13 cellular contexts compared by ENCODE assay signal in genomic region chr3:195180490-195181106, GRCh38.
DNase-seq lines count a peak whose midpoint lies in the region; ATAC-seq, FAIRE-seq and TF ChIP-seq lines count a peak whose summit lies in the region.
"Had no signal": no experiment of that assay in that cellular context is flagged by ENCODE, and none has a peak within 500 bp of the region (broad histone marks: within the 10 kb centered on the region; RNA-seq: fewer than 3 reads in every experiment).

No MANE protein-coding gene starts in this region.

- H3K9me3 ChIP-seq in HUES64 (ENCODE audit: insufficient read depth, low read depth, low read length) (no peaks in the 10 kb centered on the region), K562 (replicated peaks; ENCODE audit: control insufficient read depth, insufficient read depth, low read depth, low read length) (no peaks in the 10 kb centered on the region), skeletal muscle tissue (ENCODE audit: control insufficient read depth in 3 of 3, low read length in 3 of 3) (no peaks in the 10 kb centered on the region)
- H3K9me3 ChIP-seq: esophagus muscularis mucosa had no signal

- no peak for TF ChIP-seq POLR2A in K562 (conservative IDR thresholded peaks at IDR 0.05)

- FAIRE-seq in K562 (lab: Jason Lieb, UNC), result no peak
- FAIRE-seq: urothelium cell line had no signal

- no peak for TF ChIP-seq RAD21 in K562 (CRISPR knock-in tag; conservative IDR thresholded peaks at IDR 0.05 in 1 of 2, IDR thresholded peaks at IDR 0.05 in 1 of 2)

- H3K27me3 Mint-ChIP-seq in activated CD4-positive, alpha-beta memory T cell treated with anti-CD3 and anti-CD28 coated beads, Interleukin-2, amount 10 ng/mL, durations not matched to agents 7 days and 5 days, result no peaks in the 10 kb centered on the region
- H3K27me3 Mint-ChIP-seq: CD4-positive, alpha-beta T cell had no signal

- no peak for TF ChIP-seq CTCF in K562 (IDR thresholded peaks at IDR 0.05 in 2 of 3, conservative IDR thresholded peaks at IDR 0.05 in 1 of 3; ENCODE audit: insufficient read depth in 2 of 3, low read depth in 1 of 3, low read length in 3 of 3)

- intact Hi-C loops in K562 (cut with micrococcal nuclease), result loop anchor here (10.0 kb wide), 1 partner anchor 66 kb away; no protein-coding TSS in a partner anchor

- no peak overlapping the region for H3K4me3 Mint-ChIP-seq in activated CD4-positive, alpha-beta memory T cell treated with anti-CD3 and anti-CD28 coated beads, Interleukin-2, amount 10 ng/mL, durations not matched to agents 7 days and 5 days
- H3K4me3 Mint-ChIP-seq: CD4-positive, alpha-beta T cell had no signal

- no peaks in the 10 kb centered on the region for H3K9me3 Mint-ChIP-seq in activated CD4-positive, alpha-beta memory T cell treated with anti-CD3 and anti-CD28 coated beads, Interleukin-2, amount 10 ng/mL, durations not matched to agents 7 days and 5 days
- H3K9me3 Mint-ChIP-seq: activated naive CD4-positive, alpha-beta T cell treated with anti-CD3 and anti-CD28 coated beads, Interleukin-2, amount 50 U/mL, for 72 hours; CD4-positive, alpha-beta T cell had no signal

- H3K36me3 Mint-ChIP-seq in activated CD4-positive, alpha-beta memory T cell treated with anti-CD3 and anti-CD28 coated beads, Interleukin-2, amount 10 ng/mL, durations not matched to agents 7 days and 5 days (ENCODE audit: low read depth), result no peaks in the 10 kb centered on the region

- no peak overlapping the region for H3K4me3 ChIP-seq in HUES64 (ENCODE audit: low read length)
- no peak overlapping the region for H3K4me3 ChIP-seq in K562
- H3K4me3 ChIP-seq in skeletal muscle tissue (ENCODE audit: low read length in 3 of 3), result no peak overlapping the region
- H3K4me3 ChIP-seq: esophagus muscularis mucosa had no signal

- H3K9ac ChIP-seq in HUES64 (ENCODE audit: low read depth, low read length) (peak overlapping the region; percentile 28; the same call in 1 of the 2 replicates), K562 (ENCODE audit: insufficient read depth in 1 of 2, low read depth in 2 of 2, low read length in 2 of 2) (peak overlapping the region; percentile 55 to 75; a peak in 3 of 4 replicates), skeletal muscle tissue (ENCODE audit: low read depth in 1 of 3, low read length in 3 of 3) (no peak overlapping the region)

- peak overlapping the region; percentile 76; the same call in 1 of the 2 replicates for H2AFZ ChIP-seq in K562 (ENCODE audit: low read depth, low read length)

- POLR2A ChIA-PET in K562 (lab: Yijun Ruan, JAX), result interaction anchor here (0.7 to 2.4 kb wide), 5 partner anchors 7 to 1178 kb away, joined by 3 to 8 read pairs (median 3); no protein-coding TSS in a partner anchor
- POLR2A ChIA-PET in activated CD4-positive, alpha-beta memory T cell treated with anti-CD3 and anti-CD28 coated beads, Interleukin-2, amount 10 ng/mL, durations not matched to agents 7 days and 5 days (lab: Charles Lee), result no interaction called here

- CTCF ChIA-PET in K562 (lab: Yijun Ruan, JAX; ENCODE audit: low intra/inter-chr PET ratio), result no interaction called here
- CTCF ChIA-PET in activated CD4-positive, alpha-beta memory T cell treated with anti-CD3 and anti-CD28 coated beads, Interleukin-2, amount 10 ng/mL, durations not matched to agents 7 days and 5 days (lab: Charles Lee), result no interaction called here

- in situ Hi-C loops in K562 (cut with MboI), result no loop called here

- peak; percentile 7; the same call in 1 of the 3 replicates for ATAC-seq in K562
- ATAC-seq in left lobe of liver, result peak; percentile 59
- no peak for ATAC-seq in HG03280 (IDR thresholded peaks at IDR 0.05; ENCODE audit: unreplicated experiment)
- ATAC-seq: activated naive CD4-positive, alpha-beta T cell treated with anti-CD3 and anti-CD28 coated beads, Interleukin-2, amount 50 U/mL, for 72 hours had no signal

- H3K4me2 ChIP-seq in K562 (ENCODE audit: insufficient read depth, low read length), result peak overlapping the region; percentile 10

- H3K27ac Mint-ChIP-seq in activated CD4-positive, alpha-beta memory T cell treated with anti-CD3 and anti-CD28 coated beads, Interleukin-2, amount 10 ng/mL, durations not matched to agents 7 days and 5 days, result no peak overlapping the region
- H3K27ac Mint-ChIP-seq: activated naive CD4-positive, alpha-beta T cell treated with anti-CD3 and anti-CD28 coated beads, Interleukin-2, amount 50 U/mL, for 72 hours; CD4-positive, alpha-beta T cell had no signal

- no peaks in the 10 kb centered on the region for H3K27me3 ChIP-seq in HUES64 (ENCODE audit: insufficient read depth, low read length)
- H3K27me3 ChIP-seq in K562 (ENCODE audit: control insufficient read depth in 2 of 2, insufficient read depth in 2 of 2, low read length in 2 of 2), result no peaks in the 10 kb centered on the region
- no peaks in the 10 kb centered on the region for H3K27me3 ChIP-seq in skeletal muscle tissue (ENCODE audit: control insufficient read depth in 3 of 3, insufficient read depth in 3 of 3, low read length in 3 of 3)
- H3K27me3 ChIP-seq: esophagus muscularis mucosa had no signal

- H3K9me1 ChIP-seq in K562 (ENCODE audit: control insufficient read depth, insufficient read depth, low read length), result peaks cover 4% of the 10 kb centered on the region

- peaks cover 36% of the 10 kb centered on the region for H3K4me1 ChIP-seq in HUES64 (ENCODE audit: insufficient read depth, low read length)
- H3K4me1 ChIP-seq in K562 (replicated peaks in 1 of 2; ENCODE audit: control insufficient read depth in 2 of 2, insufficient read depth in 2 of 2, low read length in 2 of 2), result peaks cover 47 to 79% of the 10 kb centered on the region in 2 experiments
- peaks cover 23 to 36% (median 33%) of the 10 kb centered on the region in 3 donors for H3K4me1 ChIP-seq in skeletal muscle tissue (ENCODE audit: control insufficient read depth in 3 of 3, insufficient read depth in 3 of 3, low read length in 3 of 3)

- no peak for TF ChIP-seq EP300 in K562 (IDR thresholded peaks at IDR 0.05; ENCODE audit: low read length)

- H3K27ac ChIP-seq in HUES64 (ENCODE audit: low read depth, low read length) (peak overlapping the region; percentile 40), K562 (ENCODE audit: extremely low read depth, low read depth, low read length) (peak overlapping the region; percentile 72), skeletal muscle tissue (ENCODE audit: low read depth, low read length) (peak overlapping the region; percentile 64)

- peaks cover 51% of the 10 kb centered on the region; the same call in 2 of the 3 replicates for H3K79me2 ChIP-seq in K562 (ENCODE audit: control insufficient read depth, insufficient read depth, low read length)

- peaks cover 37% of the 10 kb centered on the region for H3K4me1 Mint-ChIP-seq in activated CD4-positive, alpha-beta memory T cell treated with anti-CD3 and anti-CD28 coated beads, Interleukin-2, amount 10 ng/mL, durations not matched to agents 7 days and 5 days

- no TSS peak for BruUV-seq in K562 (replicated peaks; lab: Mats Ljungman, UMichigan)

- H4K20me1 ChIP-seq in K562 (replicated peaks; ENCODE audit: control insufficient read depth, insufficient read depth, low read length), result no peaks in the 10 kb centered on the region

- H3K36me3 ChIP-seq in HUES64 (ENCODE audit: insufficient read depth, low read length) (0 out of 2 replicates have a peak, but pooled peaks cover under 1% of the 10 kb centered on the region), K562 (ENCODE audit: control insufficient read depth, insufficient read depth, low read length) (no peaks in the 10 kb centered on the region; the same call in 2 of the 3 replicates), skeletal muscle tissue (ENCODE audit: control insufficient read depth in 3 of 3, insufficient read depth in 3 of 3, low read length in 3 of 3) (no peaks in the 10 kb centered on the region)

- DNase-seq in K562 (ENCODE audit: extremely low read depth in 1 of 4, low spot score in 3 of 4) (no peak), left lobe of liver (ENCODE audit: low spot score) (no peak), activated gamma-delta T cell treated with Interleukin-2 at 50 U/mL for 16 hours (no peak)
- DNase-seq in activated CD4-positive, alpha-beta memory T cell treated with anti-CD3 and anti-CD28 coated beads, Interleukin-2, amount 10 ng/mL, durations not matched to agents 7 days and 5 days, result no peak
- DNase-seq: CD4-positive, alpha-beta T cell; NCI-H446 treated with DMSO at 0.1 percent for 48 hours; stimulated activated CD4-positive, alpha-beta T cell treated with anti-CD3 and anti-CD28 coated beads, Interleukin-4, amount 100 ng/mL, for 1 hour had no signal

- 91% methylated on average over 17 of the region's 17 CpGs for WGBS in HUES64
- WGBS in K562 (ENCODE audit: insufficient coverage, low coverage, missing lambda C conversion rate), result 60% methylated on average over 17 of the region's 17 CpGs

TF ChIP-seq in K562, 482 proteins besides CTCF, POLR2A, EP300 and RAD21 (continues in another document):
- TF ChIP-seq CGGBP1 (CRISPR knock-in tag; IDR thresholded peaks at IDR 0.05), result no peak
- no peak for TF ChIP-seq PURB (CRISPR knock-in tag; IDR thresholded peaks at IDR 0.05; ENCODE audit: low read depth)
- TF ChIP-seq RBBP5 (IDR thresholded peaks at IDR 0.05; ENCODE audit: borderline replicate concordance, insufficient read depth, low read length, poor library complexity, severe bottlenecking), result peak; percentile 41
- TF ChIP-seq SRSF3 (IDR thresholded peaks at IDR 0.05; ENCODE audit: insufficient read depth, low read length), result no peak
- TF ChIP-seq ZNF212 (CRISPR knock-in tag; IDR thresholded peaks at IDR 0.05), result no peak
- no peak for TF ChIP-seq NCOA1 (IDR thresholded peaks at IDR 0.05; ENCODE audit: low read depth)
- TF ChIP-seq DMBX1 (CRISPR knock-in tag; IDR thresholded peaks at IDR 0.05; ENCODE audit: borderline replicate concordance), result peak; percentile 31; the same call in 1 of the 2 replicates

Comparison
In these comparisons a context has a peak if more than half of its experiments do, and no peak if none do; other contexts are left out.
1. H3K9ac ChIP-seq: peak in HUES64 (single experiment) and K562 (2 of 2); none in skeletal muscle tissue (0 of 3).
2. Peak in every context shown above with its lines, with median percentiles within 50 percentile points of each other: H3K27ac ChIP-seq.